1 cellular context compared by ENCODE assay signal in the genomic region with DNA sequence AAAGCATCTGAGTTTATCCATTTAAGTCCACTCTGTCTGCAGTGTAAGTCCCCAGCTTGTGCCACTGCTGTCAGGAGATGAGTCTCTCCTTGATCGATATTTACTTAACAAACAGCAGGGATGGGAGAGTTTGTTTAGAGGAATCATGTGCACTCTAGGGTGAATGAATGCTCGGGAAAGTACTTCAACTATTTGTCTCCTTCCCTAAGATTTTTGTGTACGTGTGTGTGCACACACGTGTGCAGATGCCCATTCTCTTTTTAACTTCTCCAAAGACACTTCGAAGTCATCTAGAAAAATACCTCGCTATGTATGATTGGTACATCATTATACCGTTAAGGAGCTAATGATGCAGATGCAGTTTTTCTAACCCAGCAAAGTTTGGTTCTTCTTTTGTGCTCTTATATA.
TF ChIP-seq lines count a peak whose summit lies in the region.

No MANE protein-coding gene starts in this region.

TF ChIP-seq in HepG2, 621 proteins besides CTCF, POLR2A, EP300 and RAD21 (continued from another document and continues in another):
- peak; percentile 78 for TF ChIP-seq AHDC1 (CRISPR knock-in tag; IDR thresholded peaks at IDR 0.05; ENCODE audit: borderline replicate concordance)
- TF ChIP-seq SALL1 (CRISPR knock-in tag; IDR thresholded peaks at IDR 0.05), result peak; percentile 75; the same call in 1 of the 2 replicates
- TF ChIP-seq FOXO1 (CRISPR knock-in tag; IDR thresholded peaks at IDR 0.05), result peak; percentile 70; the same call in 1 of the 2 replicates
- TF ChIP-seq SPEN (CRISPR knock-in tag; IDR thresholded peaks at IDR 0.05; ENCODE audit: low read depth), result peak; percentile 26; the same call in 1 of the 2 replicates
- TF ChIP-seq TP53 (CRISPR knock-in tag; conservative IDR thresholded peaks at IDR 0.05), result 0 out of 2 replicates have a peak, but pooled peaks have one; percentile 36
- peak in 1 of 2 experiments; percentile 64; a peak in 2 of 4 replicates for TF ChIP-seq KLF16 (CRISPR knock-in tag; IDR thresholded peaks at IDR 0.05)
- TF ChIP-seq PHF8 (CRISPR knock-in tag; IDR thresholded peaks at IDR 0.05), result 0 out of 2 replicates have a peak, but pooled peaks have one; percentile 3
- no peak for TF ChIP-seq ZNF672 (CRISPR knock-in tag; IDR thresholded peaks at IDR 0.05)
- TF ChIP-seq ZGPAT (CRISPR knock-in tag; IDR thresholded peaks at IDR 0.05), result peak; percentile 77
- TF ChIP-seq TFDP1 (CRISPR knock-in tag; IDR thresholded peaks at IDR 0.05; ENCODE audit: borderline replicate concordance), result peak; percentile 44; the same call in 1 of the 2 replicates
- peak; percentile 85 for TF ChIP-seq FOSL2 (CRISPR knock-in tag; IDR thresholded peaks at IDR 0.05)
- TF ChIP-seq TCF12 (IDR thresholded peaks at IDR 0.05), result no peak
- TF ChIP-seq TCF12 (CRISPR knock-in tag; IDR thresholded peaks at IDR 0.05), result 0 out of 2 replicates have a peak, but pooled peaks have one; percentile 25
- TF ChIP-seq CC2D1A (CRISPR knock-in tag; IDR thresholded peaks at IDR 0.05), result no peak
- no peak for TF ChIP-seq SOX6 (IDR thresholded peaks at IDR 0.05)
- peak; percentile 84 for TF ChIP-seq SOX6 (CRISPR knock-in tag; IDR thresholded peaks at IDR 0.05)
- peak; percentile 47; the same call in 1 of the 2 replicates for TF ChIP-seq KLF9 (CRISPR knock-in tag; IDR thresholded peaks at IDR 0.05; ENCODE audit: low read depth)
- TF ChIP-seq PITX1 (CRISPR knock-in tag; IDR thresholded peaks at IDR 0.05), result no peak; the same call in 1 of the 2 replicates
- peak; percentile 32; the same call in 1 of the 2 replicates for TF ChIP-seq ZNF629 (CRISPR knock-in tag; conservative IDR thresholded peaks at IDR 0.05)
- no peak for TF ChIP-seq DR1 (CRISPR knock-in tag; IDR thresholded peaks at IDR 0.05)
- TF ChIP-seq PATZ1 (CRISPR knock-in tag; IDR thresholded peaks at IDR 0.05), result peak; percentile 37; the same call in 1 of the 2 replicates
- peak; percentile 23; the same call in 1 of the 2 replicates for TF ChIP-seq ATF3 (CRISPR knock-in tag; IDR thresholded peaks at IDR 0.05)
- TF ChIP-seq SAP130 (CRISPR knock-in tag; IDR thresholded peaks at IDR 0.05; ENCODE audit: low read depth), result peak; percentile 80
- peak; percentile 60 for TF ChIP-seq ELF3 (CRISPR knock-in tag; IDR thresholded peaks at IDR 0.05)
- TF ChIP-seq CREB1 (IDR thresholded peaks at IDR 0.05), result no peak
- TF ChIP-seq CREB1 (CRISPR knock-in tag; IDR thresholded peaks at IDR 0.05), result peak; percentile 65
- TF ChIP-seq DNMT3B (CRISPR knock-in tag; conservative IDR thresholded peaks at IDR 0.05), result 0 out of 2 replicates have a peak, but pooled peaks have one; percentile 35
- TF ChIP-seq SOX5 (CRISPR knock-in tag; IDR thresholded peaks at IDR 0.05; ENCODE audit: borderline replicate concordance), result peak; percentile 77; the same call in 1 of the 2 replicates
- TF ChIP-seq, protein P1, sequence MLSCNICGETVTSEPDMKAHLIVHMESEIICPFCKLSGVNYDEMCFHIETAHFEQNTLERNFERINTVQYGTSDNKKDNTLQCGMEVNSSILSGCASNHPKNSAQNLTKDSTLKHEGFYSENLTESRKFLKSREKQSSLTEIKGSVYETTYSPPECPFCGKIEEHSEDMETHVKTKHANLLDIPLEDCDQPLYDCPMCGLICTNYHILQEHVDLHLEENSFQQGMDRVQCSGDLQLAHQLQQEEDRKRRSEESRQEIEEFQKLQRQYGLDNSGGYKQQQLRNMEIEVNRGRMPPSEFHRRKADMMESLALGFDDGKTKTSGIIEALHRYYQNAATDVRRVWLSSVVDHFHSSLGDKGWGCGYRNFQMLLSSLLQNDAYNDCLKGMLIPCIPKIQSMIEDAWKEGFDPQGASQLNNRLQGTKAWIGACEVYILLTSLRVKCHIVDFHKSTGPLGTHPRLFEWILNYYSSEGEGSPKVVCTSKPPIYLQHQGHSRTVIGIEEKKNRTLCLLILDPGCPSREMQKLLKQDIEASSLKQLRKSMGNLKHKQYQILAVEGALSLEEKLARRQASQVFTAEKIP (CRISPR knock-in tag; IDR thresholded peaks at IDR 0.05; ENCODE audit: borderline replicate concordance), result no peak
- TF ChIP-seq, protein P2, sequence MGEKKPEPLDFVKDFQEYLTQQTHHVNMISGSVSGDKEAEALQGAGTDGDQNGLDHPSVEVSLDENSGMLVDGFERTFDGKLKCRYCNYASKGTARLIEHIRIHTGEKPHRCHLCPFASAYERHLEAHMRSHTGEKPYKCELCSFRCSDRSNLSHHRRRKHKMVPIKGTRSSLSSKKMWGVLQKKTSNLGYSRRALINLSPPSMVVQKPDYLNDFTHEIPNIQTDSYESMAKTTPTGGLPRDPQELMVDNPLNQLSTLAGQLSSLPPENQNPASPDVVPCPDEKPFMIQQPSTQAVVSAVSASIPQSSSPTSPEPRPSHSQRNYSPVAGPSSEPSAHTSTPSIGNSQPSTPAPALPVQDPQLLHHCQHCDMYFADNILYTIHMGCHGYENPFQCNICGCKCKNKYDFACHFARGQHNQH (CRISPR knock-in tag; IDR thresholded peaks at IDR 0.05), result peak; percentile 65; the same call in 1 of the 2 replicates
- no peak for TF ChIP-seq RFX5 (IDR thresholded peaks at IDR 0.05; ENCODE audit: low read depth, low read length)
- no peak for TF ChIP-seq ZBTB42 (CRISPR knock-in tag; IDR thresholded peaks at IDR 0.05)
- 0 out of 2 replicates have a peak, but pooled peaks have one; percentile 47 for TF ChIP-seq TGIF2 (CRISPR knock-in tag; IDR thresholded peaks at IDR 0.05)
- TF ChIP-seq NFYB (CRISPR knock-in tag; IDR thresholded peaks at IDR 0.05), result no peak
- peak; percentile 87 for TF ChIP-seq MIXL1 (CRISPR knock-in tag; IDR thresholded peaks at IDR 0.05)
- TF ChIP-seq, protein P3, sequence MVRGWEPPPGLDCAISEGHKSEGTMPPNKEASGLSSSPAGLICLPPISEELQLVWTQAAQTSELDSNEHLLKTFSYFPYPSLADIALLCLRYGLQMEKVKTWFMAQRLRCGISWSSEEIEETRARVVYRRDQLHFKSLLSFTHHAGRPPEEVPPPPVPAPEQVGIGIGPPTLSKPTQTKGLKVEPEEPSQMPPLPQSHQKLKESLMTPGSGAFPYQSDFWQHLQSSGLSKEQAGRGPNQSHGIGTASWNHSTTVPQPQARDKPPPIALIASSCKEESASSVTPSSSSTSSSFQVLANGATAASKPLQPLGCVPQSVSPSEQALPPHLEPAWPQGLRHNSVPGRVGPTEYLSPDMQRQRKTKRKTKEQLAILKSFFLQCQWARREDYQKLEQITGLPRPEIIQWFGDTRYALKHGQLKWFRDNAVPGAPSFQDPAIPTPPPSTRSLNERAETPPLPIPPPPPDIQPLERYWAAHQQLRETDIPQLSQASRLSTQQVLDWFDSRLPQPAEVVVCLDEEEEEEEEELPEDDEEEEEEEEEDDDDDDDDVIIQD (CRISPR knock-in tag; IDR thresholded peaks at IDR 0.05; ENCODE audit: low read depth), result peak; percentile 70; the same call in 1 of the 2 replicates
- TF ChIP-seq, protein P4, sequence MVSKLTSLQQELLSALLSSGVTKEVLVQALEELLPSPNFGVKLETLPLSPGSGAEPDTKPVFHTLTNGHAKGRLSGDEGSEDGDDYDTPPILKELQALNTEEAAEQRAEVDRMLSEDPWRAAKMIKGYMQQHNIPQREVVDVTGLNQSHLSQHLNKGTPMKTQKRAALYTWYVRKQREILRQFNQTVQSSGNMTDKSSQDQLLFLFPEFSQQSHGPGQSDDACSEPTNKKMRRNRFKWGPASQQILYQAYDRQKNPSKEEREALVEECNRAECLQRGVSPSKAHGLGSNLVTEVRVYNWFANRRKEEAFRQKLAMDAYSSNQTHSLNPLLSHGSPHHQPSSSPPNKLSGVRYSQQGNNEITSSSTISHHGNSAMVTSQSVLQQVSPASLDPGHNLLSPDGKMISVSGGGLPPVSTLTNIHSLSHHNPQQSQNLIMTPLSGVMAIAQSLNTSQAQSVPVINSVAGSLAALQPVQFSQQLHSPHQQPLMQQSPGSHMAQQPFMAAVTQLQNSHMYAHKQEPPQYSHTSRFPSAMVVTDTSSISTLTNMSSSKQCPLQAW (CRISPR knock-in tag; IDR thresholded peaks at IDR 0.05), result peak; percentile 50; the same call in 1 of the 2 replicates
- peak; percentile 48; the same call in 1 of the 2 replicates for TF ChIP-seq CEBPG (CRISPR knock-in tag; IDR thresholded peaks at IDR 0.05)
- TF ChIP-seq KAT7 (CRISPR knock-in tag; IDR thresholded peaks at IDR 0.05; ENCODE audit: borderline replicate concordance), result 0 out of 2 replicates have a peak, but pooled peaks have one; percentile 44
- 0 out of 2 replicates have a peak, but pooled peaks have one; percentile 26 for TF ChIP-seq KDM4B (CRISPR knock-in tag; IDR thresholded peaks at IDR 0.05)
- no peak for TF ChIP-seq ZNF749 (CRISPR knock-in tag; IDR thresholded peaks at IDR 0.05; ENCODE audit: borderline replicate concordance)
- 0 out of 2 replicates have a peak, but pooled peaks have one; percentile 36 for TF ChIP-seq ZNF670 (CRISPR knock-in tag; IDR thresholded peaks at IDR 0.05; ENCODE audit: borderline replicate concordance)
- TF ChIP-seq ZNF337 (CRISPR knock-in tag; IDR thresholded peaks at IDR 0.05; ENCODE audit: borderline replicate concordance, low read depth), result no peak
- no peak for TF ChIP-seq FOXA1 (IDR thresholded peaks at IDR 0.05)
- peak; percentile 94 for TF ChIP-seq FOXA1 (CRISPR knock-in tag; IDR thresholded peaks at IDR 0.05)
- TF ChIP-seq ZNF652 (CRISPR knock-in tag; IDR thresholded peaks at IDR 0.05; ENCODE audit: borderline replicate concordance, low read depth), result peak; percentile 30; the same call in 1 of the 2 replicates
- 0 out of 2 replicates have a peak, but pooled peaks have one; percentile 27 for TF ChIP-seq ZNF567 (CRISPR knock-in tag; IDR thresholded peaks at IDR 0.05; ENCODE audit: borderline replicate concordance)
- TF ChIP-seq GATAD1 (CRISPR knock-in tag; IDR thresholded peaks at IDR 0.05), result peak; percentile 54; the same call in 1 of the 2 replicates
